Comparison of ENCODE assay signal across 8 cellular contexts in the genomic region with DNA sequence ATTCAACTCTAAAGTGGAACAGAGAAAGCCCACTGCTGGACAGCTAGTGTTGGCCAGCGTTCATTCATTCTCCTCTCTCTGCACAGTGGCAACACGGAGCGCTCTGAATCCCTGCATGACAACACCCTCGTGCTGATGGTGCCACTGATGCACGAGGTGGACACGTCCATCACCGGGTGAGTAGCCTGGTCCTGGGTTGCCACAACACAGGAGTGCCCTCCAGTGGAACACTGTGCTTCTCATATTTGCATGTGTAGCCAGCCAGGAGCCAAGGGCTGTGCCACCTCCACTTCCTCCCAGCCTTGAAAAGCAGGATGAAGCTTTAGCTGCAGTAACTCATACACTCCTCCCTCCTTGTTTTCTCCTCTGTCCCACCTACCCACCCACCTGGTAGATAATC.
DNase-seq lines count a peak whose midpoint lies in the region; ATAC-seq, FAIRE-seq and TF ChIP-seq lines count a peak whose summit lies in the region.

No MANE protein-coding gene starts in this region.

- DNase-seq in A549 (ENCODE audit: low read depth in 1 of 2, low spot score in 1 of 2): peak; percentile 40 to 43
- peak; percentile 28 for DNase-seq in KBM-7
- DNase-seq in brain microvascular endothelial cell: no peak
- DNase-seq in left lung: peak in 1 of 2 donors; percentile 65
- no peak for DNase-seq in HAP-1 (ENCODE audit: low spot score in 2 of 2)
- DNase-seq in ecto neural progenitor cell (ENCODE audit: low spot score): no peak
- DNase-seq in NCI-H774 (lab: John Stamatoyannopoulos, UW): no peak

- TF ChIP-seq CTCF in A549 (IDR thresholded peaks at IDR 0.05) (peak; percentile 39), brain microvascular endothelial cell (IDR thresholded peaks at IDR 0.05; ENCODE audit: low read depth, low read length, missing control alignments) (peak; percentile 35), left lung (IDR thresholded peaks at IDR 0.05) (peak; percentile 14 to 37)

- intact Hi-C loops in left lung (cut with DNase I): no loop called here

- H3K4me2 ChIP-seq in A549: no peak overlapping the region

- no peak for FAIRE-seq in A549 (lab: Jason Lieb, UNC)

- ATAC-seq in A549 (peak; percentile 79 to 89), left lung (peak; percentile 97), HG03460 (IDR thresholded peaks at IDR 0.05; ENCODE audit: unreplicated experiment) (no peak)

- POLR2A ChIA-PET in A549 (lab: Yijun Ruan, JAX): no interaction called here

- H3K4me3 ChIP-seq in A549 (no peak overlapping the region), brain microvascular endothelial cell (ENCODE audit: low read depth, low read length) (no peak overlapping the region), left lung (no peak overlapping the region), HAP-1 (no peak overlapping the region)

- H3K27me3 ChIP-seq in brain microvascular endothelial cell (replicated peaks) (peaks cover 9% of the 10 kb centered on the region), left lung (no peaks in the 10 kb centered on the region), HAP-1 (ENCODE audit: low read depth) (no peaks in the 10 kb centered on the region)

- no peaks in the 10 kb centered on the region for H3K9me3 ChIP-seq in A549
- no peaks in the 10 kb centered on the region for H3K9me3 ChIP-seq in left lung
- no peaks in the 10 kb centered on the region for H3K9me3 ChIP-seq in HAP-1

- no peak overlapping the region for H3K27ac ChIP-seq in A549
- no peak overlapping the region for H3K27ac ChIP-seq in brain microvascular endothelial cell
- no peak overlapping the region for H3K27ac ChIP-seq in left lung

- H3K36me3 ChIP-seq in brain microvascular endothelial cell (replicated peaks) (no peaks in the 10 kb centered on the region), left lung (peaks cover 0 to 8% of the 10 kb centered on the region in 2 donors), HAP-1 (replicated peaks) (no peaks in the 10 kb centered on the region)

- CTCF ChIA-PET in A549 (lab: Yijun Ruan, JAX): interaction anchor here (0.6 to 2.1 kb wide), 11 partner anchors 11 to 312 kb away, joined by 3 to 8 read pairs (median 3); no protein-coding TSS in a partner anchor

- H3K4me1 ChIP-seq in A549 (no peaks in the 10 kb centered on the region), left lung (no peaks in the 10 kb centered on the region), HAP-1 (no peaks in the 10 kb centered on the region)

- in situ Hi-C loops in KBM-7 (cut with MboI; ENCODE audit: low pct_unique_long_range_greater_than_20kb, low sequenced_read_pairs): no loop called here
- in situ Hi-C loops in brain microvascular endothelial cell (cut with HindIII; ENCODE audit: low pct_ligation_motif_present, low sequenced_read_pairs): no loop called here
- in situ Hi-C loops in HAP-1 (cut with MboI; ENCODE audit: low sequenced_read_pairs): no loop called here

- no peak for TF ChIP-seq POLR2A in A549 (IDR thresholded peaks at IDR 0.05; ENCODE audit: low read length)

- peak; percentile 61 to 67 for TF ChIP-seq RAD21 in A549 (conservative IDR thresholded peaks at IDR 0.05 in 1 of 2, IDR thresholded peaks at IDR 0.05 in 1 of 2)

- 2% methylated on average over 7 of the region's 7 CpGs for WGBS in A549 (ENCODE audit: missing lambda C conversion rate)

- TF ChIP-seq EP300 in A549 (IDR thresholded peaks at IDR 0.05): no peak

TF ChIP-seq in A549, 52 proteins besides CTCF, POLR2A, EP300 and RAD21:
- TF ChIP-seq MAFK (IDR thresholded peaks at IDR 0.05; ENCODE audit: partially characterized antibody) (no peak), SMC3 (IDR thresholded peaks at IDR 0.05) (peak; percentile 54; the same call in 2 of the 3 replicates), EHF (CRISPR knock-in tag; IDR thresholded peaks at IDR 0.05) (no peak)
- TF ChIP-seq, protein P1, sequence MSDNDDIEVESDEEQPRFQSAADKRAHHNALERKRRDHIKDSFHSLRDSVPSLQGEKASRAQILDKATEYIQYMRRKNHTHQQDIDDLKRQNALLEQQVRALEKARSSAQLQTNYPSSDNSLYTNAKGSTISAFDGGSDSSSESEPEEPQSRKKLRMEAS (IDR thresholded peaks at IDR 0.05): peak; percentile 52; the same call in 1 of the 2 replicates

Comparison
In these comparisons a context has a peak if more than half of its experiments do, and no peak if none do; other contexts are left out.
1. DNase-seq: peak in A549 (2 of 2) and KBM-7 (single experiment); none in brain microvascular endothelial cell (single experiment), HAP-1 (0 of 2), ecto neural progenitor cell (single experiment) and NCI-H774 (single experiment).
2. Peak in every context shown above with its lines, with median percentiles within 50 percentile points of each other: CTCF ChIP-seq.